In the genomic region with DNA sequence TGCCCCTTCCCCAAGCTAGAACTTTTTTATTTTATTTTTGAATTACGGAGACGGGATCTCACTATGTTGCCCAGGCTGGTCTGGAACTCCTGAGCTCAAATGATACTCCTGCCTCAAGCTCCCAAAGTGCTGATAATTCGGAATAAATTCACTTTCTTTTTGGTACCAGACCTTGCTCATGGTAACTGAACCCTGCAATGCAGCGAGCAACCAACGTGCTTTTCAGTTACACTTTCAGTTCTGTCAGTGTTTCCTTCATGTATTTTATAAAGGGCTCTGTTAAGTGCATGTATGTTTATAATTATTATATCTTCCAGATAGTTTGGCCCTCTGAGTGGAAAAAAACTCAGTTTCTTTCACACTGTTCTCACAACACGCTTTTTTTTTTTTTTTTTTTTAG, we compare ENCODE assay signal across 1 cellular context.
TF ChIP-seq lines count a peak whose summit lies in the region.

No MANE protein-coding gene starts in this region.

TF ChIP-seq in GM12878, 131 proteins besides CTCF, POLR2A, EP300 and RAD21:
- TF ChIP-seq IKZF1 (conservative IDR thresholded peaks at IDR 0.05), result no peak
- no peak for TF ChIP-seq CHD1 (IDR thresholded peaks at IDR 0.05; ENCODE audit: low read depth, low read length)
- TF ChIP-seq STAT3 (IDR thresholded peaks at IDR 0.05; ENCODE audit: low read depth, low read length), result no peak
- TF ChIP-seq NR2C2 (IDR thresholded peaks at IDR 0.05; ENCODE audit: borderline replicate concordance, control insufficient read depth, insufficient read length, low read depth), result no peak
- TF ChIP-seq IKZF2 (IDR thresholded peaks at IDR 0.05), result no peak
